Comparison of ENCODE assay signal across 1 cellular context in the genomic region with DNA sequence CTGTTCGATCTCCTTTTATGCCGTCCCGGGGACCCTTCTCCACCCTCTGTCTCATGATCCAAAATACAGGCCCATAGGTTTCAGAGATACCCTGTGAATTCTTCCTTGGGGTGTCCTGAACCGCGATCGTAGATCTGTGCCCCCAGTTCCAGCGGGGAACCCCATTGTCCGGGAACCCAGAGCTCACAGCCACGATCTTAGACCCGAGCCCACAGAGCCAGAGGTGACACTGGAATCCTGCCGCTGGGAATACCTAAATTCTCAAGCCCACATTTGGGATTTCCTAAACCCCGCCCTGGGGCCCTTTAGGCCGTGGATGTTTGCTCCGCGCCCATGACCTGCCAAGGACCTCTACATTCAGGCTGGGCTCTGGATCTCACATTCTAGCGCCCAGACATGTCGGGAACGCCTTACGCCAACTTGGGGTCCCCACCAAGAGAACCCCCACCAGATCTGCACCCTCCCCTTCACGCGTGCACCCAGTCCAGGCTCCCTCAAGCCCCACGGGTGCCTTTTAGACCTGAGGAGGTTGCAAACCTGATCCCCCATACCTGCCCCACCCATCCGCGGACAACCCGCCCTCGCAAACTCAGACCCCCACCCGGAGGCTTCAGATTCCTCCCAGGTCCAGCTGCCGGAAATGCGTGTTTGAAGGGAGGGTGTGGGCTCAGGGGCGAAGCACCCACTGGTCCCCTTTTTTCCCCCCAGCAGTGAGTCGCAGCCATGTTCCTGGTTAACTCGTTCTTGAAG.
TF ChIP-seq lines count a peak whose summit lies in the region.

No MANE protein-coding gene starts in this region.

TF ChIP-seq in H1, 55 proteins besides CTCF, POLR2A, EP300 and RAD21:
- no peak for TF ChIP-seq CEBPB (IDR thresholded peaks at IDR 0.05; ENCODE audit: low read depth, low read length)
- TF ChIP-seq CHD2 (IDR thresholded peaks at IDR 0.05; ENCODE audit: low read length), result no peak
- 0 out of 2 replicates have a peak, but pooled peaks have one; percentile 5 for TF ChIP-seq TBP (IDR thresholded peaks at IDR 0.05; ENCODE audit: low read depth, low read length)
- peak; percentile 33 for TF ChIP-seq KDM4A (IDR thresholded peaks at IDR 0.05; ENCODE audit: low read depth, low read length, severe bottlenecking)
- no peak for TF ChIP-seq CTBP2 (IDR thresholded peaks at IDR 0.05; ENCODE audit: borderline replicate concordance, insufficient read depth, insufficient read length, low read length)
- no peak for TF ChIP-seq TAF1 (IDR thresholded peaks at IDR 0.05; ENCODE audit: low read depth, low read length)
- 0 out of 2 replicates have a peak, but pooled peaks have one; percentile 3 for TF ChIP-seq YY1 (IDR thresholded peaks at IDR 0.05; ENCODE audit: low read depth, low read length)
- no peak for TF ChIP-seq BACH1 (IDR thresholded peaks at IDR 0.05; ENCODE audit: low read length)
- no peak for TF ChIP-seq FOSL1 (IDR thresholded peaks at IDR 0.05; ENCODE audit: insufficient read depth, low read depth, low read length)
- no peak for TF ChIP-seq SRF (IDR thresholded peaks at IDR 0.05; ENCODE audit: low read depth, low read length)
- TF ChIP-seq, protein P1, sequence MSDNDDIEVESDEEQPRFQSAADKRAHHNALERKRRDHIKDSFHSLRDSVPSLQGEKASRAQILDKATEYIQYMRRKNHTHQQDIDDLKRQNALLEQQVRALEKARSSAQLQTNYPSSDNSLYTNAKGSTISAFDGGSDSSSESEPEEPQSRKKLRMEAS (IDR thresholded peaks at IDR 0.05), result no peak
- TF ChIP-seq JUN (IDR thresholded peaks at IDR 0.05; ENCODE audit: low read depth, low read length), result no peak
- no peak for TF ChIP-seq EGR1 (IDR thresholded peaks at IDR 0.05; ENCODE audit: borderline replicate concordance, low read depth, low read length)
- TF ChIP-seq ASH2L (IDR thresholded peaks at IDR 0.05; ENCODE audit: low read length), result no peak
- TF ChIP-seq POLR2AphosphoS5 (IDR thresholded peaks at IDR 0.05; ENCODE audit: low read depth, low read length), result peak; percentile 20; the same call in 1 of the 2 replicates
- 0 out of 2 replicates have a peak, but pooled peaks have one; percentile 34 for TF ChIP-seq PHF8 (conservative IDR thresholded peaks at IDR 0.05; ENCODE audit: low read depth, low read length)
